ENCODE assay signal across 15 cellular contexts in the genomic region with DNA sequence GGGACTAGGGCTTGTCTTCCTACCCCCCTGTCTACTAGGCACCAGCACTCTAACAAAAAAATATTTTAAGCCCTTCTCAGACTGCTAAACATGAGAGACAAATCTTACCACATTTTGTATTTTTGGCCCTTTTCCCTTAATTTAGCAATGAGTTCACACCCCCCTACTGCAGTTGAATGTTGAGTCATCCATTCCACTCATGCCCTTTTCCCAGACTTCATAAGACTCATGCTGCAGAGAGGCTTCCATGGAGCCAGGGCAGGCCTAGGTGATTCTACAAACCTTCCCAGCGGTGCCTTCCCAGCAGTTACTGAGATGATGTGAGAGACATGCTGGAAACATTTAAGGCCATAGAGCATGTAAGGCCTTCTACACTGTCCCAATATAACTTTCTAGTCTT. TPM values are rescaled to one million over a fixed set of nuclear protein-coding genes. Genes with fewer than 3 reads are reported as not detected.
DNase-seq lines count a peak whose midpoint lies in the region; ATAC-seq and TF ChIP-seq lines count a peak whose summit lies in the region.
"Had no signal": no experiment of that assay in that cellular context is flagged by ENCODE, and none has a peak within 500 bp of the region (broad histone marks: within the 10 kb centered on the region; RNA-seq: fewer than 3 reads in every experiment).

No MANE protein-coding gene starts in this region.

- intact Hi-C loops in testis (cut with DNase I; ENCODE audit: low total_unique reads) = no loop called here

- H3K4me1 Mint-ChIP-seq in activated naive CD8-positive, alpha-beta T cell treated with anti-CD3 and anti-CD28 coated beads, Interleukin-2, amount 50 U/mL, for 24 hours = no peaks in the 10 kb centered on the region
- H3K4me1 Mint-ChIP-seq: IgD-negative memory B cell had no signal

- no peaks in the 10 kb centered on the region for H3K4me1 ChIP-seq in testis
- H3K4me1 ChIP-seq: colonic mucosa had no signal

- H3K4me3 ChIP-seq in fibroblast of pulmonary artery (replicated peaks; ENCODE audit: low read depth, low read length) (no peak overlapping the region), retinal pigment epithelial cell (ENCODE audit: low read length) (no peak overlapping the region), testis (no peak overlapping the region)
- H3K4me3 ChIP-seq: colonic mucosa, GM23338 had no signal

- H3K36me3 Mint-ChIP-seq in activated naive CD8-positive, alpha-beta T cell treated with anti-CD3 and anti-CD28 coated beads, Interleukin-2, amount 50 U/mL, for 24 hours (ENCODE audit: low read depth) = no peaks in the 10 kb centered on the region

- no peak overlapping the region for H3K4me3 Mint-ChIP-seq in activated naive CD8-positive, alpha-beta T cell treated with anti-CD3 and anti-CD28 coated beads, Interleukin-2, amount 50 U/mL, for 24 hours
- H3K4me3 Mint-ChIP-seq: activated T-cell treated with anti-CD3 and anti-CD28 coated beads, Interleukin-2, amount 50 U/mL, for 72 hours; GM23338; IgD-negative memory B cell had no signal

- peaks cover 1% of the 10 kb centered on the region for H3K27me3 Mint-ChIP-seq in activated naive CD8-positive, alpha-beta T cell treated with anti-CD3 and anti-CD28 coated beads, Interleukin-2, amount 50 U/mL, for 24 hours

- DNase-seq in COLO829 (ENCODE audit: low spot score) = peak; percentile 21
- DNase-seq in RPMI7951 (ENCODE audit: low read depth) = peak; percentile 81
- peak; percentile 89 for DNase-seq in fibroblast of pulmonary artery (ENCODE audit: low read depth)
- peak; percentile 62 for DNase-seq in retinal pigment epithelial cell (ENCODE audit: low read depth)
- DNase-seq in activated T-cell treated with anti-CD3 and anti-CD28 coated beads, Interleukin-2, amount 50 U/mL, for 1 hour = no peak
- DNase-seq in testis = no peak
- DNase-seq in activated naive CD8-positive, alpha-beta T cell treated with anti-CD3 and anti-CD28 coated beads, Interleukin-2, amount 50 U/mL, for 24 hours = no peak
- DNase-seq: activated T-cell treated with anti-CD3 and anti-CD28 coated beads, Interleukin-2, amount 50 U/mL, for 72 hours; colonic mucosa; stimulated activated CD4-positive, alpha-beta T cell treated with anti-CD3 and anti-CD28 coated beads, Interleukin-2, amount 100 ng/mL, for 48 hours; stimulated activated naive CD8-positive, alpha-beta T cell treated with anti-CD3 and anti-CD28 coated beads, Interleukin-15, Interleukin-2, amounts not matched to agents 100 U/mL and 50 U/mL, for 24 hours; SW 1271 had no signal

- no peaks in the 10 kb centered on the region for H3K9me3 ChIP-seq in testis
- H3K9me3 ChIP-seq: colonic mucosa had no signal

- ATAC-seq in HG03432 (IDR thresholded peaks at IDR 0.05; ENCODE audit: unreplicated experiment) = no peak
- ATAC-seq in activated naive CD8-positive, alpha-beta T cell treated with anti-CD3 and anti-CD28 coated beads, Interleukin-2, amount 50 U/mL, for 24 hours = no peak
- ATAC-seq: activated T-cell treated with anti-CD3 and anti-CD28 coated beads, Interleukin-2, amount 50 U/mL, for 72 hours; stimulated activated naive CD8-positive, alpha-beta T cell treated with anti-CD3 and anti-CD28 coated beads, Interleukin-15, Interleukin-2, amounts not matched to agents 100 U/mL and 50 U/mL, for 24 hours had no signal

- no peaks in the 10 kb centered on the region for H3K36me3 ChIP-seq in testis (ENCODE audit: low read depth, missing control alignments)
- H3K36me3 ChIP-seq: colonic mucosa had no signal

- peaks cover 11% of the 10 kb centered on the region for H3K9me3 Mint-ChIP-seq in activated naive CD8-positive, alpha-beta T cell treated with anti-CD3 and anti-CD28 coated beads, Interleukin-2, amount 50 U/mL, for 24 hours

- no peaks in the 10 kb centered on the region for H3K27me3 ChIP-seq in testis
- H3K27me3 ChIP-seq: colonic mucosa had no signal

- no peak overlapping the region for H3K27ac ChIP-seq in testis
- H3K27ac ChIP-seq: colonic mucosa had no signal

- TF ChIP-seq CTCF in fibroblast of pulmonary artery (IDR thresholded peaks at IDR 0.05; ENCODE audit: low read length, missing control alignments) (no peak), retinal pigment epithelial cell (conservative IDR thresholded peaks at IDR 0.05; ENCODE audit: low read depth, low read length) (no peak), testis (IDR thresholded peaks at IDR 0.05) (no peak)

- TF ChIP-seq POLR2A in testis (IDR thresholded peaks at IDR 0.05) = no peak

- 91 to 96% methylated on average over 1 of the region's 1 CpG for WGBS in testis, 2 donors

- H3K27ac Mint-ChIP-seq in activated naive CD8-positive, alpha-beta T cell treated with anti-CD3 and anti-CD28 coated beads, Interleukin-2, amount 50 U/mL, for 24 hours = no peak overlapping the region
- H3K27ac Mint-ChIP-seq: activated T-cell treated with anti-CD3 and anti-CD28 coated beads, Interleukin-2, amount 50 U/mL, for 72 hours; GM23338; IgD-negative memory B cell had no signal

RNA-seq across cellular contexts. Expression of a gene that starts 53.9 kb away (rescaled TPM):
- total RNA-seq in RPMI7951 (2014; rRNA removed; shearing (Covaris generic)) = 24.9 and 30.3 TPM in 2 replicates
- 10 to 100 TPM; 14.3 to 38.2 TPM for total RNA-seq in testis
- 16.9 TPM for polyA plus RNA-seq in testis (ENCODE audit: insufficient read depth, low read depth, low replicate concordance)

Comparison
In these comparisons a context has a peak if more than half of its experiments do, and no peak if none do; other contexts are left out.
1. DNase-seq: peak in COLO829 (single experiment), RPMI7951 (single experiment), fibroblast of pulmonary artery (single experiment) and retinal pigment epithelial cell (single experiment); none in activated T-cell treated with anti-CD3 and anti-CD28 coated beads, Interleukin-2, amount 50 U/mL, for 1 hour (single experiment), testis (single experiment) and activated naive CD8-positive, alpha-beta T cell treated with anti-CD3 and anti-CD28 coated beads, Interleukin-2, amount 50 U/mL, for 24 hours (single experiment).